1 cellular context compared by ENCODE assay signal in the genomic region with DNA sequence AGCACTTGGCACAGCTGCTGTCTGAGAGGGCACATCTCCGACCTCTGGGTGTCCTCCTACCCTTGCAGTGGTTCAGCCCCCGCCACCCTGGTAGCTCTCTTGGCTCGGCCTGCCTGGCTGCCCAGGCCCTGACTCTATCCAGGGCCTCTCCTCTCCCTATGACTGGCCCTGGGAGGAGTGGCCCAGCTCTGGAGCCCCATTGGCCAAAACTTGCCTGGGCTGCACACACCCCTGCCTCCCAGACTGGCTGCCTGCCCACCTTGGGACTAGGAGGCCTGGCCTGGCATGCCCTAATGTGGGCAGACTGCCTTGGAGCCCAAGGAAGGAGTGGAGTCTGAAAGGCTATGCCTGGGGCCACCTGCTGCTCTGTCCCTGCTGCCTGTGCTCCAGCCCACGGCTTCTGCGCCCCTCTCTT.
TF ChIP-seq lines count a peak whose summit lies in the region.

No MANE protein-coding gene starts in this region.

TF ChIP-seq in endothelial cell of umbilical vein, 7 proteins besides CTCF, POLR2A, EP300 and RAD21 (continued from another document):
- no peak for TF ChIP-seq JUN (IDR thresholded peaks at IDR 0.05; ENCODE audit: borderline replicate concordance, insufficient read depth, insufficient read length, low read depth)
